Comparison of ENCODE assay signal across 8 cellular contexts in the genomic region with DNA sequence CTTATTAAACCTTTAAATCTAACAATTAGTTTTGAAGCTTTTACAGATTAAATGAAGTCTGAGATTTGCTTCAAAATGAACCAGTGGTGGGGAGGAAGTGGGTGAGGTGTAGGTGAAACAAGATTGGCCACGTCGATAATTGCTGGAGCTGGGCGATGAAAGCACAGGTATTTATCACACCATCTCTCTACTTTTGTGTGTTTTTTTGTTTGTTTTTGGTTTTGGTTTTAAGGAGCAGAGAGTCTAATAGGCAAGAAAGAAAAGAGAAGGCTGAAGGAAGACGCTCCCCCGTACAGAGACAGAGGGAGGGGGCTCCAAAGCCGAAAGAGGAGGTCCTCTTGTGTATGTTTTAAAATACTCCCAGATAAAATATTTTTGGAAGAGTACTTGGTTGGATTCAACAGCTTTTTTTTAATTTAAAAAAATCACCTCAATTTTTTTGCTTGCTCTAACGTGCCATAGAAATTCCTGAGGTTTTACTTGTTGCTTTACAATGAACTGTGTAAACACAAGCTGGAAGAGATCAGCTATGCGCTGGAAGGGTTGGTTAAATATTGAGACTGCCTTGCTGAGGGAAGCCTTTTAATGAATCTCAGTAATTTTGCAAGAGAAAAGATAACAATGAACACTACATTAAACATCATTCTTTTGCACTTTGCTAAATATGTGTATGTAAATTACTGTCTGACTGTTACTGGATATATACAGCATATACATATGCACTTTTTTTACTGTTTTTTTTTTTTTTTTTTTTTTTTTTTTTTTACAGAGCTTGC. TPM values are rescaled to one million over a fixed set of nuclear protein-coding genes. Genes with fewer than 3 reads are reported as not detected.
DNase-seq lines count a peak whose midpoint lies in the region; ATAC-seq and TF ChIP-seq lines count a peak whose summit lies in the region.

No MANE protein-coding gene starts in this region.

- peaks cover 24% of the 10 kb centered on the region for H3K27me3 Mint-ChIP-seq in activated CD8-positive, alpha-beta T cell treated with anti-CD3 and anti-CD28 coated beads, Interleukin-2, amount 10 ng/mL, durations not matched to agents 7 days and 5 days (ENCODE audit: low read depth)

- peak; percentile 79 for ATAC-seq in activated CD8-positive, alpha-beta T cell treated with anti-CD3 and anti-CD28 coated beads, Interleukin-2, amount 10 ng/mL, durations not matched to agents 7 days and 5 days
- no peak for ATAC-seq in GM18909 (IDR thresholded peaks at IDR 0.05; ENCODE audit: poor library complexity, unreplicated experiment)
- ATAC-seq in GM21717 (IDR thresholded peaks at IDR 0.05; ENCODE audit: unreplicated experiment) = no peak

- H3K9me3 Mint-ChIP-seq in activated CD8-positive, alpha-beta T cell treated with anti-CD3 and anti-CD28 coated beads, Interleukin-2, amount 10 ng/mL, durations not matched to agents 7 days and 5 days (ENCODE audit: insufficient read depth) = no peaks in the 10 kb centered on the region

- DNase-seq in AG09319 (ENCODE audit: extremely low read depth, low read depth) (peak; percentile 40), HCEC 1CT (peak; percentile 36), iris pigment epithelial cell (ENCODE audit: low read depth) (peak; percentile 89), DMS114 treated with DMSO at 0.1 percent for 48 hours (lab: John Stamatoyannopoulos, UW; ENCODE audit: unreplicated experiment) (no peak), GDM1 (lab: John Stamatoyannopoulos, UW) (no peak)
- peak; percentile 54 for DNase-seq in activated CD8-positive, alpha-beta T cell treated with anti-CD3 and anti-CD28 coated beads, Interleukin-2, amount 10 ng/mL, durations not matched to agents 7 days and 5 days

- peaks cover 18% of the 10 kb centered on the region for H3K4me1 Mint-ChIP-seq in activated CD8-positive, alpha-beta T cell treated with anti-CD3 and anti-CD28 coated beads, Interleukin-2, amount 10 ng/mL, durations not matched to agents 7 days and 5 days (ENCODE audit: low read depth)

- H3K4me3 Mint-ChIP-seq in activated CD8-positive, alpha-beta T cell treated with anti-CD3 and anti-CD28 coated beads, Interleukin-2, amount 10 ng/mL, durations not matched to agents 7 days and 5 days = peak overlapping the region; percentile 26

- TF ChIP-seq CTCF in AG09319 (IDR thresholded peaks at IDR 0.05; ENCODE audit: low read depth, low read length) = no peak

- H3K36me3 Mint-ChIP-seq in activated CD8-positive, alpha-beta T cell treated with anti-CD3 and anti-CD28 coated beads, Interleukin-2, amount 10 ng/mL, durations not matched to agents 7 days and 5 days (ENCODE audit: low read depth) = no peaks in the 10 kb centered on the region

- POLR2A ChIA-PET in activated CD8-positive, alpha-beta T cell treated with anti-CD3 and anti-CD28 coated beads, Interleukin-2, amount 10 ng/mL, durations not matched to agents 7 days and 5 days (lab: Charles Lee) = interaction anchor here (0.6 kb wide), 1 partner anchor 1320 kb away, joined by 5 read pairs; no protein-coding TSS in a partner anchor

- CTCF ChIA-PET in activated CD8-positive, alpha-beta T cell treated with anti-CD3 and anti-CD28 coated beads, Interleukin-2, amount 10 ng/mL, durations not matched to agents 7 days and 5 days (lab: Charles Lee) = interaction anchor here (0.8 to 1.0 kb wide), 2 partner anchors 10 to 408 kb away, joined by 3 to 4 read pairs; no protein-coding TSS in a partner anchor

- H3K27ac Mint-ChIP-seq in activated CD8-positive, alpha-beta T cell treated with anti-CD3 and anti-CD28 coated beads, Interleukin-2, amount 10 ng/mL, durations not matched to agents 7 days and 5 days = peak overlapping the region; percentile 7

RNA-seq across cellular contexts. Expression of a gene that starts 6.7 kb away (rescaled TPM):
- total RNA-seq in activated CD8-positive, alpha-beta T cell treated with anti-CD3 and anti-CD28 coated beads, Interleukin-2, amount 10 ng/mL, durations not matched to agents 7 days and 5 days = 10 to 100 TPM; 75.5 to 77.8 TPM

Comparison
In these comparisons a context has a peak if more than half of its experiments do, and no peak if none do; other contexts are left out.
1. DNase-seq: peak in AG09319 (single experiment), HCEC 1CT (single experiment), activated CD8-positive, alpha-beta T cell treated with anti-CD3 and anti-CD28 coated beads, Interleukin-2, amount 10 ng/mL, durations not matched to agents 7 days and 5 days (single experiment) and iris pigment epithelial cell (single experiment); none in DMS114 treated with DMSO at 0.1 percent for 48 hours (single experiment) and GDM1 (single experiment).